ENCODE assay signal across 24 cellular contexts in genomic region chr2:181754136-181754535, GRCh38.
"Had no signal": no experiment of that assay in that cellular context is flagged by ENCODE, and none has a peak within 500 bp of the region (broad histone marks: within the 10 kb centered on the region; RNA-seq: fewer than 3 reads in every experiment).

No MANE protein-coding gene starts in this region.

- H3K27me3 ChIP-seq: MG63 had no signal

- H3K36me3 ChIP-seq: MG63 had no signal

- DNase-seq: activated CD4-positive, alpha-beta memory T cell treated with anti-CD3 and anti-CD28 coated beads for 36 hours; activated CD4-positive, alpha-beta T cell treated with anti-CD3 and anti-CD28 coated beads, Interleukin-2, amount 10 ng/mL, durations not matched to agents 7 days and 5 days; activated CD4-positive, CD25-positive, alpha-beta regulatory T cell; activated CD8-positive, alpha-beta memory T cell treated with anti-CD3 and anti-CD28 coated beads for 24 hours; activated effector memory CD4-positive, alpha-beta T cell treated with anti-CD3 and anti-CD28 coated beads, Interleukin-2, amount 50 U/mL, for 16 hours; activated naive CD4-positive, alpha-beta T cell treated with Interleukin-2 at 50 U/mL for 16 hours; activated naive CD8-positive, alpha-beta T cell treated with anti-CD3 and anti-CD28 coated beads, Interleukin-2, amount 50 U/mL, for 24 hours; activated T-cell treated with anti-CD3 and anti-CD28 coated beads, Interleukin-2, amount 50 U/mL, for 4 hours; amniotic stem cell; MG63; NCI-H1105; NCI-H1436; NCI-H187 treated with DMSO at 0.1 percent for 48 hours; NCI-H2171 treated with DMSO at 0.1 percent for 48 hours; NCI-H226; NCI-H526; NK-92 treated with Interleukin-12 subunit alpha and Interleukin-12 subunit beta, amount 100 ng/mL, for 24 hours; OCI-M1; RPMI8226 had no signal

- FAIRE-seq: astrocyte had no signal

- H3K27ac ChIP-seq: VCaP had no signal

- H3K9me3 ChIP-seq: MG63 had no signal

- H3K4me3 ChIP-seq: MG63 had no signal

- ATAC-seq: activated naive CD4-positive, alpha-beta T cell treated with anti-CD3 and anti-CD28 coated beads, Interleukin-2, amount 50 U/mL, for 72 hours; activated naive CD8-positive, alpha-beta T cell treated with anti-CD3 and anti-CD28 coated beads, Interleukin-2, amount 50 U/mL, for 24 hours; activated T-cell treated with anti-CD3 and anti-CD28 coated beads, Interleukin-2, amount 50 U/mL, for 4 hours; Panc1; Right ventricle myocardium inferior had no signal
